9 cellular contexts compared by ENCODE assay signal in genomic region chr10:101467286-101467770, GRCh38.
DNase-seq lines count a peak whose midpoint lies in the region; ATAC-seq, FAIRE-seq and TF ChIP-seq lines count a peak whose summit lies in the region.
"Had no signal": no experiment of that assay in that cellular context is flagged by ENCODE, and none has a peak within 500 bp of the region (broad histone marks: within the 10 kb centered on the region; RNA-seq: fewer than 3 reads in every experiment).

No MANE protein-coding gene starts in this region.

- H3K4me3 Mint-ChIP-seq in T-helper 2 cell treated with Interferon-gamma antibody and Interleukin-4, amounts not matched to agents 5 μg/mL and 100 μg/mL, for 36 hours: no peak overlapping the region
- H3K4me3 Mint-ChIP-seq in memory B cell: peak overlapping the region; percentile 27

- H3K9me3 ChIP-seq in endocrine pancreas (ENCODE audit: control insufficient read depth, low read length): no peaks in the 10 kb centered on the region

- H3K36me3 ChIP-seq in BJ (ENCODE audit: control insufficient read depth, insufficient read depth, low read length): no peaks in the 10 kb centered on the region; the same call in 1 of the 2 replicates
- no peaks in the 10 kb centered on the region for H3K36me3 ChIP-seq in endocrine pancreas (ENCODE audit: control insufficient read depth, insufficient read depth, low read length)

- H3K4me1 ChIP-seq in endocrine pancreas (ENCODE audit: control insufficient read depth, insufficient read depth, low read length): peaks cover 13% of the 10 kb centered on the region

- peak; percentile 90 for TF ChIP-seq CTCF in BJ (IDR thresholded peaks at IDR 0.05; ENCODE audit: insufficient read depth, low read depth, low read length)

- H3K9me3 Mint-ChIP-seq in T-helper 2 cell treated with Interferon-gamma antibody and Interleukin-4, amounts not matched to agents 5 μg/mL and 100 μg/mL, for 36 hours: no peaks in the 10 kb centered on the region
- H3K9me3 Mint-ChIP-seq in memory B cell: no peaks in the 10 kb centered on the region
- H3K9me3 Mint-ChIP-seq: IgD-negative memory B cell had no signal

- no peak overlapping the region for H3K27ac Mint-ChIP-seq in T-helper 2 cell treated with Interferon-gamma antibody and Interleukin-4, amounts not matched to agents 5 μg/mL and 100 μg/mL, for 36 hours
- H3K27ac Mint-ChIP-seq in memory B cell: no peak overlapping the region

- POLR2A ChIA-PET in BJ (lab: Charles Lee): interaction anchor here (0.6 kb wide), 4 partner anchors 15 to 1102 kb away, joined by 3 to 10 read pairs (median 4); no protein-coding TSS in a partner anchor

- peaks cover 3% of the 10 kb centered on the region for H3K36me3 Mint-ChIP-seq in T-helper 2 cell treated with Interferon-gamma antibody and Interleukin-4, amounts not matched to agents 5 μg/mL and 100 μg/mL, for 36 hours (ENCODE audit: low read depth)
- H3K36me3 Mint-ChIP-seq in memory B cell: peaks cover 3% of the 10 kb centered on the region

- H3K27me3 ChIP-seq in BJ (ENCODE audit: control insufficient read depth, insufficient read depth, low read length) (no peaks in the 10 kb centered on the region), endocrine pancreas (ENCODE audit: control insufficient read depth, insufficient read depth, low read length) (no peaks in the 10 kb centered on the region)

- CTCF ChIA-PET in BJ (lab: Yijun Ruan, JAX): interaction anchor here (0.6 to 5.5 kb wide), 38 partner anchors 8 to 309 kb away, joined by 3 to 49 read pairs (median 5); no protein-coding TSS in a partner anchor

- no peak overlapping the region for H3K9ac ChIP-seq in endocrine pancreas (ENCODE audit: control insufficient read depth, insufficient read depth, low read length)

- peaks cover 5% of the 10 kb centered on the region for H3K4me1 Mint-ChIP-seq in T-helper 2 cell treated with Interferon-gamma antibody and Interleukin-4, amounts not matched to agents 5 μg/mL and 100 μg/mL, for 36 hours (ENCODE audit: low read depth)
- H3K4me1 Mint-ChIP-seq in memory B cell: peaks cover 3% of the 10 kb centered on the region

- no peaks in the 10 kb centered on the region for H3K27me3 Mint-ChIP-seq in T-helper 2 cell treated with Interferon-gamma antibody and Interleukin-4, amounts not matched to agents 5 μg/mL and 100 μg/mL, for 36 hours (ENCODE audit: low read depth)
- no peaks in the 10 kb centered on the region for H3K27me3 Mint-ChIP-seq in memory B cell
- H3K27me3 Mint-ChIP-seq: IgD-negative memory B cell had no signal

- no peak overlapping the region for H3K4me3 ChIP-seq in BJ (ENCODE audit: low read depth, low read length)
- peak overlapping the region; percentile 19 for H3K4me3 ChIP-seq in endocrine pancreas (ENCODE audit: control insufficient read depth, insufficient read depth, low read length)

- DNase-seq in BJ (ENCODE audit: low read depth) (peak; percentile 26), GM18507 (ENCODE audit: extremely low spot score, insufficient read length, low read depth) (peak; percentile 38), NCI-H1930 (lab: John Stamatoyannopoulos, UW) (peak; percentile 75 to 80), memory B cell (ENCODE audit: low spot score in 2 of 2) (peak in 1 of 2 donors; percentile 46)
- peak; percentile 15 for DNase-seq in T-helper 2 cell treated with Interferon-gamma antibody and Interleukin-4, amounts not matched to agents 5 μg/mL and 100 μg/mL, for 36 hours (ENCODE audit: low spot score)

- FAIRE-seq in GM18507 (lab: Jason Lieb, UNC): peak; percentile 86

- ATAC-seq in memory B cell (ENCODE audit: low read depth): peak; percentile 88
- ATAC-seq in HG03159 (IDR thresholded peaks at IDR 0.05; ENCODE audit: unreplicated experiment): no peak
- ATAC-seq in GM19463 (IDR thresholded peaks at IDR 0.05; ENCODE audit: unreplicated experiment): no peak
